Comparison of ENCODE assay signal across 1 cellular context in genomic region chr16:49593423-49594040, GRCh38.
TF ChIP-seq lines count a peak whose summit lies in the region.

No MANE protein-coding gene starts in this region.

TF ChIP-seq in GM23338, 12 proteins besides CTCF, POLR2A, EP300 and RAD21 (continued from another document):
- TF ChIP-seq ZNF462 (CRISPR knock-in tag; IDR thresholded peaks at IDR 0.05) (no peak), ZNF114 (CRISPR knock-in tag; IDR thresholded peaks at IDR 0.05) (no peak), POLR2AphosphoS5 (IDR thresholded peaks at IDR 0.05; ENCODE audit: low read depth) (no peak), EZH2 (IDR thresholded peaks at IDR 0.05; ENCODE audit: low read depth, unreplicated experiment) (no peak), ZNF331 (CRISPR knock-in tag; IDR thresholded peaks at IDR 0.05; ENCODE audit: low read depth) (no peak)
